22 cellular contexts compared by ENCODE assay signal in the genomic region with DNA sequence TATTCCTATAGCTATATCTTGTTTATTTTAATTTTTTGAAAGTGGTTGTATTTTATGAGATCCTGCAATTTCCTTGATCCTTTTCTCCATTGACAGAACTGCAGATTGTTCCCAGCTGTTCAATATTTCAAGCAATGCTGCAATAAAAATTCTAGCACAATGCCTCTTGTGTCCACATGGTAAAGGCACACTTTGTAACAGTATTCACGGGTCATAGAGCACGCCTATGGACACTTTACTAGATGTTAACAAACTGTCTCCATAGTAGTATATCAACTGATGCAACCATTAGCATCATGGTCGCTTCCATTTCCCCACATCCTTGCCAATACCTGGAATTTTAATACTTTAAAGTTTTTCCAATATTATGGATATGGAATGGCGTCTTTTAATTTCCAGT.
A peak's percentile ranks its signal among the peaks of the same experiment; 100 is the strongest.
DNase-seq lines count a peak whose midpoint lies in the region; ATAC-seq and TF ChIP-seq lines count a peak whose summit lies in the region.
"Had no signal": no experiment of that assay in that cellular context is flagged by ENCODE, and none has a peak within 500 bp of the region (broad histone marks: within the 10 kb centered on the region; RNA-seq: fewer than 3 reads in every experiment).

No MANE protein-coding gene starts in this region.

- POLR2A ChIA-PET in Caco-2 (lab: Charles Lee), result no interaction called here

- H3K9me3 ChIP-seq in BLaER1, result no peaks in the 10 kb centered on the region
- H3K9me3 ChIP-seq in Caco-2, result no peaks in the 10 kb centered on the region
- H3K9me3 ChIP-seq in mucosa of descending colon, result no peaks in the 10 kb centered on the region
- H3K9me3 ChIP-seq: A549, BE2C had no signal

- no peak overlapping the region for H3K9ac ChIP-seq in BLaER1
- H3K9ac ChIP-seq: GM23248 had no signal

- BruUV-seq in Caco-2 (replicated peaks; lab: Mats Ljungman, UMichigan), result no TSS peak

- no peaks in the 10 kb centered on the region for H4K20me1 ChIP-seq in BLaER1

- no peaks in the 10 kb centered on the region for H3K27me3 Mint-ChIP-seq in Caco-2 (ENCODE audit: insufficient read depth, unreplicated experiment)
- H3K27me3 Mint-ChIP-seq in natural killer cell (ENCODE audit: low read depth in 2 of 2), result no peaks in the 10 kb centered on the region
- H3K27me3 Mint-ChIP-seq in activated T-cell treated with anti-CD3 and anti-CD28 coated beads, Interleukin-2, amount 50 U/mL, for 72 hours (ENCODE audit: low read depth), result no peaks in the 10 kb centered on the region
- H3K27me3 Mint-ChIP-seq: CD4-positive, CD25-positive, alpha-beta regulatory T cell had no signal

- H3K27ac Mint-ChIP-seq in Caco-2 (ENCODE audit: unreplicated experiment) (peak overlapping the region; percentile 94), natural killer cell (no peak overlapping the region)
- H3K27ac Mint-ChIP-seq in activated T-cell treated with anti-CD3 and anti-CD28 coated beads, Interleukin-2, amount 50 U/mL, for 72 hours, result no peak overlapping the region
- H3K27ac Mint-ChIP-seq: CD4-positive, CD25-positive, alpha-beta regulatory T cell; CD8-positive, alpha-beta T cell had no signal

- peak; percentile 87 for ATAC-seq in mucosa of descending colon
- ATAC-seq in natural killer cell, result no peak
- ATAC-seq in activated T-cell treated with anti-CD3 and anti-CD28 coated beads, Interleukin-2, amount 50 U/mL, for 72 hours (replicated peaks in 1 of 2), result no peak
- ATAC-seq: A549; CD8-positive, alpha-beta T cell; GM12878; HCT116 had no signal

- no peaks in the 10 kb centered on the region for H3K9me3 Mint-ChIP-seq in Caco-2 (ENCODE audit: unreplicated experiment)
- peaks cover 0 to 3% of the 10 kb centered on the region in 2 donors for H3K9me3 Mint-ChIP-seq in natural killer cell
- no peaks in the 10 kb centered on the region for H3K9me3 Mint-ChIP-seq in activated T-cell treated with anti-CD3 and anti-CD28 coated beads, Interleukin-2, amount 50 U/mL, for 72 hours
- H3K9me3 Mint-ChIP-seq: CD8-positive, alpha-beta T cell; H9 had no signal

- H3K27ac ChIP-seq in BLaER1, result no peak overlapping the region
- H3K27ac ChIP-seq: GM23248 had no signal

- H3K36me3 Mint-ChIP-seq in Caco-2 (ENCODE audit: insufficient read depth, unreplicated experiment) (no peaks in the 10 kb centered on the region), natural killer cell (no peaks in the 10 kb centered on the region)
- no peaks in the 10 kb centered on the region for H3K36me3 Mint-ChIP-seq in activated T-cell treated with anti-CD3 and anti-CD28 coated beads, Interleukin-2, amount 50 U/mL, for 72 hours (ENCODE audit: insufficient read depth in 2 of 2)
- H3K36me3 Mint-ChIP-seq: CD4-positive, CD25-positive, alpha-beta regulatory T cell; CD8-positive, alpha-beta T cell had no signal

- peak overlapping the region; percentile 68; the same call in 1 of the 2 replicates for H3K4me2 ChIP-seq in BLaER1
- H3K4me2 ChIP-seq: A549 had no signal

- H3K36me3 ChIP-seq in BLaER1 (no peaks in the 10 kb centered on the region), Caco-2 (ENCODE audit: control insufficient read depth, insufficient read depth, low read length) (no peaks in the 10 kb centered on the region), mucosa of descending colon (ENCODE audit: low read depth) (no peaks in the 10 kb centered on the region)
- H3K36me3 ChIP-seq: BE2C had no signal

- DNase-seq in Caco-2 (no peak), foreskin melanocyte (peak; percentile 41), mucosa of descending colon (no peak), natural killer cell (no peak), NCI-H69 (lab: John Stamatoyannopoulos, UW) (no peak)
- DNase-seq in activated T-cell treated with anti-CD3 and anti-CD28 coated beads, Interleukin-2, amount 50 U/mL, for 72 hours, result no peak
- DNase-seq: 8988T; ACHN; AML-193; BE2C; CD4-positive, CD25-positive, alpha-beta regulatory T cell; CD8-positive, alpha-beta T cell; DMS 273 treated with DMSO at 0.1 percent for 48 hours; DMS79; EL; GDM1; GM23248; H9 had no signal

- H3K27me3 ChIP-seq in BLaER1 (no peaks in the 10 kb centered on the region), Caco-2 (replicated peaks; ENCODE audit: control insufficient read depth, insufficient read depth, low read length) (no peaks in the 10 kb centered on the region)
- H3K27me3 ChIP-seq: BE2C had no signal

- H3K4me1 Mint-ChIP-seq in Caco-2 (ENCODE audit: low read depth, unreplicated experiment) (peaks cover 34% of the 10 kb centered on the region), natural killer cell (peaks cover 0 to 4% of the 10 kb centered on the region in 2 donors)
- H3K4me1 Mint-ChIP-seq in activated T-cell treated with anti-CD3 and anti-CD28 coated beads, Interleukin-2, amount 50 U/mL, for 72 hours (ENCODE audit: low read depth), result no peaks in the 10 kb centered on the region
- H3K4me1 Mint-ChIP-seq: CD4-positive, CD25-positive, alpha-beta regulatory T cell had no signal

- CTCF ChIA-PET in Caco-2 (lab: Charles Lee), result no interaction called here

- peak overlapping the region; percentile 90 for H3K4me3 Mint-ChIP-seq in Caco-2 (ENCODE audit: unreplicated experiment)
- no peak overlapping the region for H3K4me3 Mint-ChIP-seq in natural killer cell
- H3K4me3 Mint-ChIP-seq in activated T-cell treated with anti-CD3 and anti-CD28 coated beads, Interleukin-2, amount 50 U/mL, for 72 hours, result no peak overlapping the region
- H3K4me3 Mint-ChIP-seq: CD4-positive, CD25-positive, alpha-beta regulatory T cell; CD8-positive, alpha-beta T cell; H9 had no signal

- intact Hi-C loops in Caco-2 (cut with micrococcal nuclease; ENCODE audit: unreplicated experiment), result loop anchor here (1.0 kb wide), 3 partner anchors 13 to 124 kb away; partner anchors contain the start of gene FZD8
- intact Hi-C loops in mucosa of descending colon (cut with DNase I, micrococcal nuclease), result no loop called here
- intact Hi-C loops in natural killer cell (cut with micrococcal nuclease), result no loop called here

- H3K4me3 ChIP-seq in BLaER1 (no peak overlapping the region), Caco-2 (ENCODE audit: low read depth, low read length) (no peak overlapping the region), mucosa of descending colon (no peak overlapping the region)
- H3K4me3 ChIP-seq: A549, GM12878, GM23248 had no signal

- H3K4me1 ChIP-seq in BLaER1 (0 out of 2 replicates have a peak, but pooled peaks cover 8% of the 10 kb centered on the region), Caco-2 (peaks cover 52% of the 10 kb centered on the region), mucosa of descending colon (ENCODE audit: low read depth) (peaks cover 2% of the 10 kb centered on the region)
- H3K4me1 ChIP-seq: A549, BE2C had no signal

- TF ChIP-seq CTCF in Caco-2 (IDR thresholded peaks at IDR 0.05; ENCODE audit: insufficient read depth in 1 of 2, low read depth in 1 of 2, low read length in 1 of 2, severe bottlenecking in 1 of 2, unreplicated experiment in 1 of 2), result no peak
- no peak for TF ChIP-seq CTCF in mucosa of descending colon (IDR thresholded peaks at IDR 0.05)
- no peak for TF ChIP-seq CTCF in natural killer cell (IDR thresholded peaks at IDR 0.05)
